ENCODE assay signal across 34 cellular contexts in the genomic region with DNA sequence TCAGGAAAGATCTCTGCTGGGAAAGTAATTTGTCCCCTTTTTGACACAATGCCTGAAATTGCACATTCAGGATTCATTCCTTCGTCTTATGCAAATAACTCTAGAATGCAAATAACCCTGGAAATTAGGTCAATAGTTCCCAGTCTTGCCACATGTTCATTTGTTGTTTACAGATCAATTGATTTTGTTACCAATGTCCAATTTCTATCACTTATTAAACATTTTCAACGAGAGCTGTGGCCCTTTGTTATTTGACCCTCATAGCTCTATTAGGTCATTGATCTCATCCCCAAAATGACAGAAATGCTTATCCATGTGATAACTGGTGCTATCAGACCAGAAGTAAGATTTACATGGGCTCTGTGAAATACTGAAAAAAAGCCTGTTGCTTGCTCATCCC.
DNase-seq lines count a peak whose midpoint lies in the region; ATAC-seq, FAIRE-seq and TF ChIP-seq lines count a peak whose summit lies in the region.
"Had no signal": no experiment of that assay in that cellular context is flagged by ENCODE, and none has a peak within 500 bp of the region (broad histone marks: within the 10 kb centered on the region; RNA-seq: fewer than 3 reads in every experiment).

No MANE protein-coding gene starts in this region.

- H3K4me1 ChIP-seq in liver (ENCODE audit: control insufficient read depth in 4 of 4, insufficient read depth in 4 of 4, low read length in 3 of 4) (no peaks in the 10 kb centered on the region), HepG2 (ENCODE audit: insufficient read depth, low read length) (no peaks in the 10 kb centered on the region)
- H3K4me1 ChIP-seq in CD8-positive, alpha-beta T cell (ENCODE audit: insufficient read depth, low read length), result no peaks in the 10 kb centered on the region
- H3K4me1 ChIP-seq: A549; BE2C; BLaER1; BLaER1 treated with 17β-estradiol and CSF1 and Interleukin-3, amounts not matched to agents 10 nM and 100 nM; Caco-2 had no signal

- in situ Hi-C loops in HepG2 (cut with HindIII; ENCODE audit: extremely low pct_ligation_motif_present, low pct_unique_long_range_greater_than_20kb), result no loop called here

- H3F3A ChIP-seq in neural cell (ENCODE audit: insufficient read depth, low read length, poor library complexity, severe bottlenecking), result no peaks in the 10 kb centered on the region

- POLR2A ChIA-PET in HepG2 (lab: Yijun Ruan, JAX), result no interaction called here
- POLR2A ChIA-PET in CD8-positive, alpha-beta T cell (lab: Charles Lee), result no interaction called here

- no peak for TF ChIP-seq POLR2A in HepG2 (IDR thresholded peaks at IDR 0.05; ENCODE audit: insufficient read depth in 1 of 2, low read depth in 2 of 2, low read length in 2 of 2)

- CTCF ChIA-PET in HepG2 (lab: Yijun Ruan, JAX; ENCODE audit: low intra/inter-chr PET ratio, low total read pairs), result no interaction called here
- CTCF ChIA-PET in CD8-positive, alpha-beta T cell (lab: Charles Lee), result no interaction called here

- H3K4me3 ChIP-seq in liver (ENCODE audit: low read depth in 1 of 3, low read length in 3 of 3), result no peak overlapping the region
- H3K4me3 ChIP-seq in HepG2 (replicated peaks in 1 of 3; ENCODE audit: insufficient read depth in 1 of 3, low read depth in 2 of 3, low read length in 3 of 3), result no peak overlapping the region
- no peak overlapping the region for H3K4me3 ChIP-seq in SK-N-MC
- no peak overlapping the region for H3K4me3 ChIP-seq in neural cell (ENCODE audit: low read length)
- H3K4me3 ChIP-seq in CD8-positive, alpha-beta T cell (ENCODE audit: low read depth, low read length), result no peak overlapping the region
- H3K4me3 ChIP-seq: A549; BLaER1; BLaER1 treated with 17β-estradiol and CSF1 and Interleukin-3, amounts not matched to agents 10 nM and 100 nM had no signal

- no peaks in the 10 kb centered on the region for H4K20me1 ChIP-seq in HepG2 (ENCODE audit: insufficient read depth, low read length)
- no peaks in the 10 kb centered on the region for H4K20me1 ChIP-seq in neural cell (ENCODE audit: insufficient read depth)
- H4K20me1 ChIP-seq: BLaER1; BLaER1 treated with 17β-estradiol and CSF1 and Interleukin-3, amounts not matched to agents 10 nM and 100 nM had no signal

- H3K9me2 ChIP-seq in neural cell (ENCODE audit: insufficient read depth, low read length), result no peaks in the 10 kb centered on the region

- DNase-seq in HepG2 (ENCODE audit: low spot score), result no peak
- no peak for DNase-seq in SK-N-MC (ENCODE audit: low read depth, low spot score)
- DNase-seq in CD8-positive, alpha-beta T cell, result no peak
- no peak for DNase-seq in progenitor cell of endocrine pancreas (ENCODE audit: low spot score, unreplicated experiment)
- DNase-seq: 8988T; ACHN; AML-193; BE2C; C1 segment of cervical spinal cord; Caco-2; Calu3; CD4-positive, alpha-beta memory T cell; CD4-positive, alpha-beta T cell; CD4-positive, CD25-positive, alpha-beta regulatory T cell; CD8-positive, alpha-beta memory T cell; COR-L47; DMS 273 treated with DMSO at 0.1 percent for 48 hours; DMS153; DMS53; DMS79; DMS79 treated with DMSO at 0.1 percent for 48 hours; DND-41; EL had no signal

- no peak for FAIRE-seq in HepG2 (lab: Jason Lieb, UNC)
- FAIRE-seq: A204.1, A549, D721Med had no signal

- H3K9me3 ChIP-seq in liver (ENCODE audit: control insufficient read depth in 4 of 4, low read length in 3 of 4) (no peaks in the 10 kb centered on the region), HepG2 (ENCODE audit: low read length) (no peaks in the 10 kb centered on the region), SK-N-MC (ENCODE audit: low read depth, low read length) (no peaks in the 10 kb centered on the region), neural cell (ENCODE audit: low read length) (no peaks in the 10 kb centered on the region)
- H3K9me3 ChIP-seq in CD8-positive, alpha-beta T cell (ENCODE audit: low read length), result no peaks in the 10 kb centered on the region
- H3K9me3 ChIP-seq: BE2C; BLaER1; BLaER1 treated with 17β-estradiol and CSF1 and Interleukin-3, amounts not matched to agents 10 nM and 100 nM; Caco-2 had no signal

- H3K27ac ChIP-seq in liver (ENCODE audit: low read depth in 1 of 2, low read length in 2 of 2), result no peak overlapping the region
- no peak overlapping the region for H3K27ac ChIP-seq in HepG2 (ENCODE audit: extremely low read length, insufficient read depth, low read length)
- H3K27ac ChIP-seq in SK-N-MC, result peak overlapping the region; percentile 0; the same call in 1 of the 2 replicates
- no peak overlapping the region for H3K27ac ChIP-seq in neural cell (ENCODE audit: low read length)
- no peak overlapping the region for H3K27ac ChIP-seq in CD8-positive, alpha-beta T cell (ENCODE audit: low read depth, low read length)
- H3K27ac ChIP-seq: 22Rv1; A549; BLaER1; BLaER1 treated with 17β-estradiol and CSF1 and Interleukin-3, amounts not matched to agents 10 nM and 100 nM; C4-2B had no signal

- no peak overlapping the region for H3K27ac Mint-ChIP-seq in CD8-positive, alpha-beta T cell
- H3K27ac Mint-ChIP-seq in progenitor cell of endocrine pancreas, result no peak overlapping the region
- H3K27ac Mint-ChIP-seq: B cell; CD14-positive monocyte; CD4-positive, alpha-beta memory T cell; CD4-positive, alpha-beta T cell; CD4-positive, CD25-positive, alpha-beta regulatory T cell; CD8-positive, alpha-beta memory T cell had no signal

- no peak overlapping the region for H3K9ac ChIP-seq in liver (ENCODE audit: low read depth in 1 of 2, low read length in 2 of 2)
- H3K9ac ChIP-seq in HepG2 (ENCODE audit: insufficient read depth, low read depth, low read length), result no peak overlapping the region
- no peak overlapping the region for H3K9ac ChIP-seq in SK-N-MC (ENCODE audit: insufficient read length)
- no peak overlapping the region for H3K9ac ChIP-seq in neural cell (ENCODE audit: low read length)
- H3K9ac ChIP-seq: BLaER1; BLaER1 treated with 17β-estradiol and CSF1 and Interleukin-3, amounts not matched to agents 10 nM and 100 nM had no signal

- no peak overlapping the region for H3K4me2 ChIP-seq in HepG2 (ENCODE audit: low read depth, low read length)
- peak overlapping the region; percentile 14 for H3K4me2 ChIP-seq in neural cell (ENCODE audit: low read length)
- H3K4me2 ChIP-seq: A549; BLaER1; BLaER1 treated with 17β-estradiol and CSF1 and Interleukin-3, amounts not matched to agents 10 nM and 100 nM had no signal

- H3K36me3 ChIP-seq in liver (ENCODE audit: control insufficient read depth in 4 of 4, insufficient read depth in 3 of 4, low read depth in 1 of 4, low read length in 3 of 4) (no peaks in the 10 kb centered on the region), HepG2 (replicated peaks in 1 of 2; ENCODE audit: control insufficient read depth in 1 of 2, insufficient read depth in 2 of 2, low read length in 2 of 2) (no peaks in the 10 kb centered on the region), SK-N-MC (ENCODE audit: insufficient read depth, low read length) (no peaks in the 10 kb centered on the region), neural cell (ENCODE audit: insufficient read depth, low read length) (no peaks in the 10 kb centered on the region)
- no peaks in the 10 kb centered on the region for H3K36me3 ChIP-seq in CD8-positive, alpha-beta T cell (ENCODE audit: insufficient read depth, low read length)
- H3K36me3 ChIP-seq: BE2C; BLaER1; BLaER1 treated with 17β-estradiol and CSF1 and Interleukin-3, amounts not matched to agents 10 nM and 100 nM had no signal

- no peak for ATAC-seq in HepG2
- no peak for ATAC-seq in CD8-positive, alpha-beta T cell
- ATAC-seq: A549 had no signal

- intact Hi-C loops in HepG2 (cut with micrococcal nuclease; ENCODE audit: unreplicated experiment), result no loop called here
- intact Hi-C loops in CD8-positive, alpha-beta T cell (cut with DNase I, micrococcal nuclease), result no loop called here

- peaks cover 0 to 2% (median 0%) of the 10 kb centered on the region in 4 donors for H3K27me3 ChIP-seq in liver (ENCODE audit: control insufficient read depth in 4 of 4, insufficient read depth in 4 of 4, low read length in 3 of 4)
- no peaks in the 10 kb centered on the region; a peak in 1 of 5 replicates for H3K27me3 ChIP-seq in HepG2 (ENCODE audit: control insufficient read depth in 1 of 2, insufficient read depth in 2 of 2, low read length in 2 of 2)
- no peaks in the 10 kb centered on the region for H3K27me3 ChIP-seq in neural cell (ENCODE audit: insufficient read depth, low read depth, low read length)
- no peaks in the 10 kb centered on the region for H3K27me3 ChIP-seq in CD8-positive, alpha-beta T cell (ENCODE audit: insufficient read depth, low read length)
- H3K27me3 ChIP-seq: BE2C; BLaER1; BLaER1 treated with 17β-estradiol and CSF1 and Interleukin-3, amounts not matched to agents 10 nM and 100 nM had no signal

- H2AFZ ChIP-seq in HepG2 (ENCODE audit: low read length) (no peak overlapping the region), neural cell (ENCODE audit: low read depth, low read length) (no peak overlapping the region)

- TF ChIP-seq EP300 in HepG2 (IDR thresholded peaks at IDR 0.05; ENCODE audit: low read depth in 2 of 2, low read length in 2 of 2) (no peak), HepG2 (CRISPR knock-in tag; IDR thresholded peaks at IDR 0.05; ENCODE audit: borderline replicate concordance) (no peak), neural cell (conservative IDR thresholded peaks at IDR 0.05; ENCODE audit: poor library complexity, severe bottlenecking) (no peak)

- H3K4me1 Mint-ChIP-seq in CD8-positive, alpha-beta T cell (ENCODE audit: low read depth), result no peaks in the 10 kb centered on the region
- H3K4me1 Mint-ChIP-seq in progenitor cell of endocrine pancreas (ENCODE audit: low read depth), result peaks cover 9% of the 10 kb centered on the region
- H3K4me1 Mint-ChIP-seq: B cell; CD14-positive monocyte; CD4-positive, alpha-beta memory T cell; CD4-positive, CD25-positive, alpha-beta regulatory T cell; CD8-positive, alpha-beta memory T cell had no signal

- TF ChIP-seq CTCF in liver (IDR thresholded peaks at IDR 0.05; ENCODE audit: low read depth, low read length, missing input control) (no peak), HepG2 (CRISPR knock-in tag; IDR thresholded peaks at IDR 0.05) (no peak), neural cell (IDR thresholded peaks at IDR 0.05; ENCODE audit: poor library complexity, severe bottlenecking) (no peak), progenitor cell of endocrine pancreas (IDR thresholded peaks at IDR 0.05; ENCODE audit: unreplicated experiment) (no peak)
- no peak for TF ChIP-seq CTCF in CD8-positive, alpha-beta T cell (IDR thresholded peaks at IDR 0.05)

- H3K79me2 ChIP-seq in HepG2 (ENCODE audit: insufficient read depth, low read length) (no peaks in the 10 kb centered on the region), neural cell (replicated peaks; ENCODE audit: insufficient read depth, low read length) (no peaks in the 10 kb centered on the region)

- H3K36me3 Mint-ChIP-seq in CD8-positive, alpha-beta T cell, result no peaks in the 10 kb centered on the region
- H3K36me3 Mint-ChIP-seq in progenitor cell of endocrine pancreas (ENCODE audit: insufficient read depth), result no peaks in the 10 kb centered on the region
- H3K36me3 Mint-ChIP-seq: CD14-positive monocyte; CD4-positive, alpha-beta memory T cell; CD4-positive, CD25-positive, alpha-beta regulatory T cell; CD8-positive, alpha-beta memory T cell had no signal

- peaks cover 6% of the 10 kb centered on the region for H3K9me3 Mint-ChIP-seq in CD8-positive, alpha-beta T cell
- no peaks in the 10 kb centered on the region for H3K9me3 Mint-ChIP-seq in progenitor cell of endocrine pancreas (ENCODE audit: low read depth)
- H3K9me3 Mint-ChIP-seq: CD4-positive, alpha-beta T cell had no signal

- no TSS peak for BruUV-seq in HepG2 (replicated peaks; lab: Mats Ljungman, UMichigan)

- no peak for TF ChIP-seq RAD21 in liver (IDR thresholded peaks at IDR 0.05)
- TF ChIP-seq RAD21 in HepG2 (CRISPR knock-in tag; IDR thresholded peaks at IDR 0.05), result no peak
- no peak for TF ChIP-seq RAD21 in neural cell (conservative IDR thresholded peaks at IDR 0.05)

- H3K27me3 Mint-ChIP-seq in CD8-positive, alpha-beta T cell (ENCODE audit: low read depth), result no peaks in the 10 kb centered on the region
- H3K27me3 Mint-ChIP-seq in progenitor cell of endocrine pancreas, result no peaks in the 10 kb centered on the region
- H3K27me3 Mint-ChIP-seq: B cell; CD4-positive, alpha-beta memory T cell; CD4-positive, alpha-beta T cell; CD4-positive, CD25-positive, alpha-beta regulatory T cell; CD8-positive, alpha-beta memory T cell had no signal

- no peak overlapping the region for H3K4me3 Mint-ChIP-seq in CD8-positive, alpha-beta T cell
- no peak overlapping the region for H3K4me3 Mint-ChIP-seq in progenitor cell of endocrine pancreas (ENCODE audit: low read depth)
- H3K4me3 Mint-ChIP-seq: B cell; CD14-positive monocyte; CD4-positive, alpha-beta memory T cell; CD4-positive, alpha-beta T cell; CD4-positive, CD25-positive, alpha-beta regulatory T cell; CD8-positive, alpha-beta memory T cell had no signal

- 24% methylated on average over 2 of the region's 2 CpGs for WGBS in liver
- WGBS in HepG2 (ENCODE audit: low lambda C conversion rate), result 0% methylated on average over 2 of the region's 2 CpGs
